9 cellular contexts compared by ENCODE assay signal in the genomic region with DNA sequence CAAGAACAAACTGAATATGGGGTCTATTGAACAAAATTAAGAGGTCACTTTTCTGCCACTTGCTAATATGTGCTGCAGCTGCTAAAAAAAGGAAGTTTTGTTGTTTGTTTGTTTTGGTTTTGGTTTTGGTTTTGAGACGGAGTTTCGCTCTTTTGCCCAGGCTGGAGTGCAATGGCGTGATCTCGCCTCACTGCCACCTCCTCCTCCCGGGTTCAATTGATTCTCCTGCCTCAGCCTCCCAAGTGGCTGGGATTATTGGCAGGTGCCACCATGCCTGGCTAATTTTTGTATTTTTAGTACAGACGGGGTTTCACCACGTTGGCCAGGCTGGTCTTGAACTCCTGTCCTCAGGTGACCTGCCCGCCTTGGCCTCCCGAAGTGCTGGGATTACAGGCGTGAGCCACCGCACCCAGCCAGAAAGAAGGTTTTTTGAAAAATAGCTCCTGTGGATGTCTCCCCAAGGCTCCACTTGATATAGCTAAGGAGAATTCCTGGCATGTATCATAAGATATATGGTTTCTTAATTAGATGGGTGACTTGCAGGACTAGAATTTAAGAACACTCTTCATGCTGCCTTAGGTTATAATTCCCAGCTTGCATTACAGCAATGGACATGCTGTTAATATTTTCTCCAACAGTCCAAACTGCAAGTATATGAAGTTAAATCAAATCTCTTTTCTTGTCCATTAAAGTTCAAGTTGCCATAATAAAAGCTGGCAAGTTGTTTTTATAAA.
DNase-seq lines count a peak whose midpoint lies in the region; ATAC-seq and TF ChIP-seq lines count a peak whose summit lies in the region.
"Had no signal": no experiment of that assay in that cellular context is flagged by ENCODE, and none has a peak within 500 bp of the region (broad histone marks: within the 10 kb centered on the region; RNA-seq: fewer than 3 reads in every experiment).

No MANE protein-coding gene starts in this region.

- no peaks in the 10 kb centered on the region for H3K4me1 ChIP-seq in stomach smooth muscle (ENCODE audit: control insufficient read depth, insufficient read depth, low read length)

- peak overlapping the region; percentile 4 for H3K27ac ChIP-seq in stomach smooth muscle (ENCODE audit: low read length)

- DNase-seq in Right ventricle myocardium superior (no peak), left cardiac atrium (no peak), MG63 (no peak), omental fat pad (ENCODE audit: low spot score) (no peak), dermis blood vessel endothelial cell (no peak)
- DNase-seq in activated T-helper 1 cell treated with anti-CD3 and anti-CD28 coated beads, Interleukin-12 subunit alpha, Interleukin-12 subunit beta, Interleukin-2, Interleukin-4 antibody, amounts not matched to agents 30 ng/mL and 10 ng/mL and 1 ng/mL, durations not matched to agents 14 hours and 24 hours and 36 hours (ENCODE audit: low spot score): peak; percentile 25
- DNase-seq: SIG-M5 had no signal

- H3K4me3 Mint-ChIP-seq in activated T-helper 1 cell treated with anti-CD3 and anti-CD28 coated beads, Interleukin-12 subunit alpha, Interleukin-12 subunit beta, Interleukin-2, Interleukin-4 antibody, amounts not matched to agents 30 ng/mL and 10 ng/mL and 1 ng/mL, durations not matched to agents 14 hours and 24 hours and 36 hours: peak overlapping the region; percentile 1

- peaks cover 4% of the 10 kb centered on the region for H3K9me3 Mint-ChIP-seq in activated T-helper 1 cell treated with anti-CD3 and anti-CD28 coated beads, Interleukin-12 subunit alpha, Interleukin-12 subunit beta, Interleukin-2, Interleukin-4 antibody, amounts not matched to agents 30 ng/mL and 10 ng/mL and 1 ng/mL, durations not matched to agents 14 hours and 24 hours and 36 hours

- H3K9me3 ChIP-seq in stomach smooth muscle (ENCODE audit: control insufficient read depth in 2 of 2, low read length in 2 of 2) (no peaks in the 10 kb centered on the region), MG63 (peaks cover 5% of the 10 kb centered on the region; the same call in 1 of the 2 replicates)

- H3K9ac ChIP-seq in stomach smooth muscle (ENCODE audit: low read length in 2 of 2): no peak overlapping the region

- H3K36me3 Mint-ChIP-seq in activated T-helper 1 cell treated with anti-CD3 and anti-CD28 coated beads, Interleukin-12 subunit alpha, Interleukin-12 subunit beta, Interleukin-2, Interleukin-4 antibody, amounts not matched to agents 30 ng/mL and 10 ng/mL and 1 ng/mL, durations not matched to agents 14 hours and 24 hours and 36 hours (ENCODE audit: low read depth): peaks cover 2% of the 10 kb centered on the region

- no peaks in the 10 kb centered on the region for H3K36me3 ChIP-seq in stomach smooth muscle (ENCODE audit: control insufficient read depth in 2 of 2, insufficient read depth in 2 of 2, low read length in 2 of 2)
- H3K36me3 ChIP-seq in MG63: no peaks in the 10 kb centered on the region

- peak; percentile 29 for ATAC-seq in Right ventricle myocardium superior (ENCODE audit: poor library complexity)
- ATAC-seq in left cardiac atrium: no peak
- ATAC-seq in HG02759 (IDR thresholded peaks at IDR 0.05; ENCODE audit: unreplicated experiment): peak; percentile 69
- no peak for ATAC-seq in omental fat pad (ENCODE audit: low FRiP score)

- H3K4me3 ChIP-seq in stomach smooth muscle (ENCODE audit: low read length in 2 of 2) (no peak overlapping the region), MG63 (no peak overlapping the region)

- intact Hi-C loops in Right ventricle myocardium superior (cut with DNase I) (no loop called here), left cardiac atrium (cut with DNase I) (no loop called here)
- intact Hi-C loops in activated T-helper 1 cell treated with anti-CD3 and anti-CD28 coated beads, Interleukin-12 subunit alpha, Interleukin-12 subunit beta, Interleukin-2, Interleukin-4 antibody, amounts not matched to agents 30 ng/mL and 10 ng/mL and 1 ng/mL, durations not matched to agents 14 hours and 24 hours and 36 hours (cut with micrococcal nuclease): loop anchor here (2.0 kb wide), 1 partner anchor 39 kb away; no protein-coding TSS in a partner anchor

- no peaks in the 10 kb centered on the region for H3K27me3 Mint-ChIP-seq in activated T-helper 1 cell treated with anti-CD3 and anti-CD28 coated beads, Interleukin-12 subunit alpha, Interleukin-12 subunit beta, Interleukin-2, Interleukin-4 antibody, amounts not matched to agents 30 ng/mL and 10 ng/mL and 1 ng/mL, durations not matched to agents 14 hours and 24 hours and 36 hours (ENCODE audit: insufficient read depth)

- H3K27ac Mint-ChIP-seq in activated T-helper 1 cell treated with anti-CD3 and anti-CD28 coated beads, Interleukin-12 subunit alpha, Interleukin-12 subunit beta, Interleukin-2, Interleukin-4 antibody, amounts not matched to agents 30 ng/mL and 10 ng/mL and 1 ng/mL, durations not matched to agents 14 hours and 24 hours and 36 hours: peak overlapping the region; percentile 9

- TF ChIP-seq CTCF in omental fat pad (IDR thresholded peaks at IDR 0.05): no peak

- H3K27me3 ChIP-seq in stomach smooth muscle (ENCODE audit: control insufficient read depth in 1 of 2, insufficient read depth in 2 of 2, low read length in 2 of 2): no peaks in the 10 kb centered on the region
- H3K27me3 ChIP-seq in MG63: no peaks in the 10 kb centered on the region

- peaks cover 51% of the 10 kb centered on the region for H3K4me1 Mint-ChIP-seq in activated T-helper 1 cell treated with anti-CD3 and anti-CD28 coated beads, Interleukin-12 subunit alpha, Interleukin-12 subunit beta, Interleukin-2, Interleukin-4 antibody, amounts not matched to agents 30 ng/mL and 10 ng/mL and 1 ng/mL, durations not matched to agents 14 hours and 24 hours and 36 hours (ENCODE audit: low read depth)

Comparison
In these comparisons a context has a peak if more than half of its experiments do, and no peak if none do; other contexts are left out.
1. ATAC-seq: peak in Right ventricle myocardium superior (single experiment) and HG02759 (single experiment); none in left cardiac atrium (0 of 2) and omental fat pad (single experiment).